Comparison of ENCODE assay signal across 8 cellular contexts in the genomic region with DNA sequence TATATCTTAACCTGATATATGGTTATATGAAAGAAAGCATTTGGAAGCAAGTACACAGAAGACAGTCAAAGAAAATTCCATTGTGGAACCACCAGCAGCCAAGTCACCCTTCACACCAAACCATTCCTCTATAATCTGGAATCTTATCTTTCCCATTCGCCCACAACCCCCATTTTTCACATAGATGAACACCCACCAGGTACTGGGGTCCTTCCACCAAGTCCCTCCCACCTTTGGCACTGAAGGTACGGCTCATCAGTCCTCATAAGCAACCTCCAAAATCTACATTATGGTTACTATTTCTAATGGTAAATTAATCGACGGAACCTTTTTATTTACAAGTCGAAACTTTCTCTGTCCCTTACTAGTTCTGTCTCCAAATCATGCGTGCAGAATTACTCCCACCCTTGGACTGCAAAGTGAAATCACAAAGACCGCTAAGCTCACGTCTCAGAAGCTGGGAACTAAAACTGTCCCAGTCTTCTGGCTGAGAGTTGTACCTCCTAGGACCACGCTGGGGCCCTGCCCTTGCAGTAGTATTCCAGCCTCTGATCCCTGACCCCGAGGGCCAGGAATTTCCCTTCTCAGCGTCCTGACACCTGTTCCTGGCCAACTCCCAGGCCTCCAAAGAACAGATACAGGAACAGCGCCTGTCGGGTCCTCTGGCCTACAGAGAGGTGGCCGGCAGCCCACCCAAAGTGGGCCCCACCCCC. TPM values are rescaled to one million over a fixed set of nuclear protein-coding genes. Genes with fewer than 3 reads are reported as not detected.
DNase-seq lines count a peak whose midpoint lies in the region; ATAC-seq, FAIRE-seq and TF ChIP-seq lines count a peak whose summit lies in the region.

No MANE protein-coding gene starts in this region.

- H4K20me1 ChIP-seq in DOHH2 (ENCODE audit: control insufficient read depth, insufficient read depth, low read depth, low read length): peaks cover 4% of the 10 kb centered on the region; the same call in 1 of the 2 replicates

- peaks cover 27% of the 10 kb centered on the region for H3K4me1 ChIP-seq in DOHH2 (ENCODE audit: control insufficient read depth, low read length)

- peaks cover 43% of the 10 kb centered on the region for H3K36me3 ChIP-seq in DOHH2 (ENCODE audit: control insufficient read depth, low read length)

- H3K27me3 ChIP-seq in DOHH2 (ENCODE audit: control insufficient read depth, low read length): no peaks in the 10 kb centered on the region

- H3F3A ChIP-seq in DOHH2 (ENCODE audit: control insufficient read depth, insufficient read depth): no peaks in the 10 kb centered on the region

- no peaks in the 10 kb centered on the region for H3K9me3 Mint-ChIP-seq in osteocyte (ENCODE audit: unreplicated experiment)

- peak overlapping the region; percentile 95 for H3K4me3 ChIP-seq in DOHH2 (ENCODE audit: low read length)
- H3K4me3 ChIP-seq in WI38 (ENCODE audit: low read depth, low read length): peak overlapping the region; percentile 84

- DNase-seq in HPDE6-E6E7 (ENCODE audit: extremely low spot score) (peak; percentile 15), germinal center (ENCODE audit: low spot score) (peak; percentile 10), osteocyte (ENCODE audit: extremely low spot score, unreplicated experiment) (no peak), SHP77 treated with DMSO at 0.1 percent for 48 hours (lab: John Stamatoyannopoulos, UW) (no peak), urothelium cell line (ENCODE audit: low spot score) (no peak)

- peak overlapping the region; percentile 85 for H3K4me3 Mint-ChIP-seq in osteocyte (ENCODE audit: unreplicated experiment)

- H3K4me1 Mint-ChIP-seq in osteocyte (ENCODE audit: unreplicated experiment): peaks cover 27% of the 10 kb centered on the region

- H3K9me2 ChIP-seq in DOHH2 (replicated peaks; ENCODE audit: control insufficient read depth, low read length): no peaks in the 10 kb centered on the region

- H3K4me2 ChIP-seq in DOHH2 (ENCODE audit: low read length): peak overlapping the region; percentile 61

- H3K27me3 Mint-ChIP-seq in osteocyte (ENCODE audit: unreplicated experiment): no peaks in the 10 kb centered on the region

- TF ChIP-seq CTCF in DOHH2 (IDR thresholded peaks at IDR 0.05; ENCODE audit: low read depth, low read length, poor library complexity, severe bottlenecking): no peak
- TF ChIP-seq CTCF in WI38 (IDR thresholded peaks at IDR 0.05; ENCODE audit: low read depth, low read length): no peak
- no peak for TF ChIP-seq CTCF in osteocyte (IDR thresholded peaks at IDR 0.05)

- FAIRE-seq in urothelium cell line (lab: Jason Lieb, UNC): no peak

- peak overlapping the region; percentile 81 for H3K27ac Mint-ChIP-seq in osteocyte (ENCODE audit: unreplicated experiment)

- no peaks in the 10 kb centered on the region for H3K9me3 ChIP-seq in DOHH2 (ENCODE audit: control insufficient read depth, insufficient read depth, low read length)

- H3K36me3 Mint-ChIP-seq in osteocyte (ENCODE audit: unreplicated experiment): peaks cover 14% of the 10 kb centered on the region

- peaks cover 56% of the 10 kb centered on the region for H3K79me2 ChIP-seq in DOHH2 (ENCODE audit: control insufficient read depth, low read length)

- ATAC-seq in GM21367 (IDR thresholded peaks at IDR 0.05; ENCODE audit: unreplicated experiment): peak; percentile 6

- peak overlapping the region; percentile 53 for H3K27ac ChIP-seq in DOHH2 (ENCODE audit: low read depth, low read length)

RNA-seq across cellular contexts. Expression of a gene that starts 0.7 kb away (rescaled TPM):
- total RNA-seq in osteocyte: 77.9 and 79.4 TPM in 2 replicates

Comparison
In these comparisons a context has a peak if more than half of its experiments do, and no peak if none do; other contexts are left out.
1. DNase-seq: peak in HPDE6-E6E7 (single experiment) and germinal center (single experiment); none in osteocyte (single experiment), SHP77 treated with DMSO at 0.1 percent for 48 hours (single experiment) and urothelium cell line (single experiment).